ENCODE assay signal across 20 cellular contexts in the genomic region with DNA sequence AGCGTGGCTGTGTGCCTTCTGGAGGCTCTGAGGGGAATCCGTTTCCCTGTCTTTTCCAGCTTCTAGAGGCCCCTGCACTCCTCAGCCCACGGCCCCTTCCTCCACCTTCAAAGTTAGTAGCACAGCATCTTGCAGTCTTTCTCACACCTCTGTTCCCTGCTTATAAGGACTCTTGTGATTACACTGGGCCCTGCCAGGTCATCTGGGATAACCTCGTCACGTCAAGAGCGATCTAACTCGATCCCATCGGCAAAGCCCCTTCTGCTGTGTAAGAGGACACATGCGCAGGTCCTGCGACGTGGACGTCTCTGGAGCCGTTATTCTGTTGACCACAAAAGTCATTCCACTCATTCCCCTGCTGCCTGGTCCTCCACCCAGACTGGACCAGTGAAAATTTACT.
"Had no signal": no experiment of that assay in that cellular context is flagged by ENCODE, and none has a peak within 500 bp of the region (broad histone marks: within the 10 kb centered on the region; RNA-seq: fewer than 3 reads in every experiment).

No MANE protein-coding gene starts in this region.

- H3K9me3 ChIP-seq: MG63, SK-N-SH had no signal

- H3K9ac ChIP-seq: SK-N-SH had no signal

- H3K4me3 ChIP-seq: MG63 had no signal

- H3K27ac ChIP-seq: HL-60 had no signal

- FAIRE-seq: RCC 7860 had no signal

- H3K36me3 Mint-ChIP-seq: IgD-negative memory B cell had no signal

- H3K27ac Mint-ChIP-seq: IgD-negative memory B cell had no signal

- DNase-seq: KBM-7, MG63, NCI-H1092, NCI-H1105 treated with DMSO at 0.1 percent for 48 hours, NCI-H1417 treated with DMSO at 0.1 percent for 48 hours, NCI-H146, NCI-H1694 treated with DMSO at 0.1 percent for 48 hours, NCI-H1930, NCI-H2081, NCI-H2107, NCI-H2227 treated with DMSO at 0.1 percent for 48 hours, NCI-H524, NCI-H526 treated with DMSO at 0.1 percent for 48 hours, NCI-H748 treated with DMSO at 0.1 percent for 48 hours, RPMI8226, SHP77, SK-N-SH had no signal

- H3K4me2 ChIP-seq: SK-N-SH had no signal

- H3K36me3 ChIP-seq: MG63 had no signal

- H3K4me1 Mint-ChIP-seq: IgD-negative memory B cell had no signal

- H3K27me3 ChIP-seq: MG63 had no signal

- H3K4me3 Mint-ChIP-seq: IgD-negative memory B cell had no signal
